ENCODE assay signal across 18 cellular contexts in the genomic region with DNA sequence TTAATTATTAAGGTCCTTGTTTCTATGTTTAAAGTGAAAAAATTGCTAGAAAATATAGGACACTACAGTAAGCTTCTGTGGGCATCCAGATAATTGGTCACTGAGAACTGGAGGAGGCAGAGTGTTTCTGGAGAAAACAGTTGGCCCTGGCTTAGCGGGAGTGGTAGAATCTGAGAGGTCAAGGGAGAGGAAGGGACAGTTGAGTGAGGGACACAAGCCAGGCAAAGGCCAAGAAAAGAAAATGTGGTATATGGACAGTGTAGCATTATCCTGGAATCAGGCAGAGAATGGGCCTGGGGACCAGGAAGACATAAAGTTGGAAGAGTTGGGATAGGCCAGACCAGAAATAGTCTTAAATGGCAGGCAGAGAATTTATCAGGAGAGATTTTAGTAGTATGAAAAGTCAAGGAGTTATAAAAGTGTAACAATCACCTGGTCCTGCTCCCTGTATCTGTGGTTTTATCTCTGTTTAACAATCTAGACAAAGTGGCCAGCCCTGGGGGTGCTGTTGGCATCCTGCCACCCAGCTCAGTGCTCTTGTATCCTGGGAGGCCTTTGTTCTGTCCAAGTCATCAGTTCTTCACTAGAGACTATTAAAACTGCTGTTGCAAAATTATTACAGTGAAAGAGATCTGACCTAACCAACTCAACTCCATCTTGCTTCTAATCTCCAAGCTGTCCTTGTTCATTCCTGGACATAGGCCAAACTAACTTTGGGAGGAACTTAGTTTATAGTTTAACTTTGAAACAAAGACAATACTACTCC. TPM values are rescaled to one million over a fixed set of nuclear protein-coding genes. Genes with fewer than 3 reads are reported as not detected.
DNase-seq lines count a peak whose midpoint lies in the region; ATAC-seq, FAIRE-seq and TF ChIP-seq lines count a peak whose summit lies in the region.
"Had no signal": no experiment of that assay in that cellular context is flagged by ENCODE, and none has a peak within 500 bp of the region (broad histone marks: within the 10 kb centered on the region; RNA-seq: fewer than 3 reads in every experiment).

No MANE protein-coding gene starts in this region.

- WGBS in esophagus muscularis mucosa, result 87% methylated on average over 1 of the region's 1 CpG
- WGBS in neuronal stem cell (ENCODE audit: extremely low coverage in 2 of 2, insufficient read length in 2 of 2, insufficient replicate concordance in 1 of 2), 2 donors, result no CpG with 5 or more reads among the region's 1 CpG

- H3K27ac ChIP-seq in DND-41 (ENCODE audit: low read length) (no peak overlapping the region), esophagus muscularis mucosa (replicated peaks in 1 of 4) (no peak overlapping the region), neuronal stem cell (replicated peaks; ENCODE audit: low read length) (no peak overlapping the region)
- H3K27ac ChIP-seq: HL-60, SK-N-MC, thoracic aorta had no signal

- no peak for FAIRE-seq in HTR-8/SVneo (lab: Jason Lieb, UNC)
- FAIRE-seq: astrocyte, GM12892 had no signal

- H3K4me1 ChIP-seq in DND-41 (ENCODE audit: insufficient read depth, low read length) (no peaks in the 10 kb centered on the region), esophagus muscularis mucosa (peaks cover 0 to 10% (median 7%) of the 10 kb centered on the region in 4 donors), neuronal stem cell (ENCODE audit: control insufficient read depth in 2 of 2, insufficient read depth in 1 of 2, low read depth in 1 of 2, low read length in 2 of 2) (peaks cover 2 to 7% of the 10 kb centered on the region in 2 donors)

- H3K79me1 ChIP-seq in neuronal stem cell (ENCODE audit: low read depth, low read length), result no peaks in the 10 kb centered on the region

- no peak for ATAC-seq in DND-41 (ENCODE audit: insufficient read depth, low read depth)
- ATAC-seq in GM18519 (IDR thresholded peaks at IDR 0.05; ENCODE audit: low FRiP score, unreplicated experiment), result no peak

- H4K8ac ChIP-seq in neuronal stem cell (ENCODE audit: low read depth, low read length), result no peak overlapping the region

- DNase-seq in DND-41 (peak; percentile 11), NCI-H2107 (lab: John Stamatoyannopoulos, UW) (peak; percentile 44), esophagus muscularis mucosa (ENCODE audit: extremely low spot score) (peak; percentile 57), neuronal stem cell (ENCODE audit: low spot score) (no peak), HTR-8/SVneo (ENCODE audit: insufficient read length, low spot score) (no peak), NCI-H2029 (lab: John Stamatoyannopoulos, UW) (no peak)
- DNase-seq: activated CD8-positive, alpha-beta memory T cell treated with anti-CD3 and anti-CD28 coated beads for 24 hours; activated effector memory CD4-positive, alpha-beta T cell treated with anti-CD3 and anti-CD28 coated beads, Interleukin-2, amount 50 U/mL, for 16 hours; dermis blood vessel endothelial cell; Karpas-422 had no signal

- H4K91ac ChIP-seq in neuronal stem cell (ENCODE audit: low read depth, low read length, poor library complexity), result no peak overlapping the region

- no peak overlapping the region for H3K18ac ChIP-seq in neuronal stem cell (ENCODE audit: low read length)

- TF ChIP-seq CTCF in DND-41 (IDR thresholded peaks at IDR 0.05; ENCODE audit: borderline replicate concordance, extremely low read depth, low read length, poor library complexity, severe bottlenecking), result no peak
- no peak for TF ChIP-seq CTCF in esophagus muscularis mucosa (IDR thresholded peaks at IDR 0.05)

- H3K23ac ChIP-seq in neuronal stem cell (ENCODE audit: low read depth, low read length, poor library complexity), result no peak overlapping the region

- H2BK15ac ChIP-seq in neuronal stem cell (ENCODE audit: low read length), result no peak overlapping the region

- H3K27me3 ChIP-seq in DND-41 (ENCODE audit: insufficient read depth, low read length, poor library complexity), result peaks cover 12% of the 10 kb centered on the region
- H3K27me3 ChIP-seq in esophagus muscularis mucosa, result no peaks in the 10 kb centered on the region
- peaks cover 0 to 6% (median 0%) of the 10 kb centered on the region in 3 experiments for H3K27me3 ChIP-seq in neuronal stem cell (ENCODE audit: control insufficient read depth in 3 of 3, insufficient read depth in 3 of 3, low read depth in 1 of 3, low read length in 3 of 3)

- H2BK120ac ChIP-seq in neuronal stem cell (ENCODE audit: low read depth, low read length), result no peak overlapping the region

- no peak for TF ChIP-seq EP300 in esophagus muscularis mucosa (IDR thresholded peaks at IDR 0.05)

- H2AFZ ChIP-seq in DND-41 (ENCODE audit: low read depth, low read length) (no peak overlapping the region), neuronal stem cell (ENCODE audit: low read length) (peak overlapping the region; percentile 12)

- H3K4me2 ChIP-seq in DND-41 (ENCODE audit: insufficient read depth, low read length) (no peak overlapping the region), neuronal stem cell (ENCODE audit: insufficient read depth, low read length, poor library complexity, severe bottlenecking) (no peak overlapping the region)

- no peak overlapping the region for H3K14ac ChIP-seq in neuronal stem cell (ENCODE audit: low read length)

- H2AK5ac ChIP-seq in neuronal stem cell (ENCODE audit: low read depth, low read length), result no peak overlapping the region

- H4K20me1 ChIP-seq in DND-41 (ENCODE audit: insufficient read depth, low read length), result no peaks in the 10 kb centered on the region

- no peak overlapping the region for H2BK12ac ChIP-seq in neuronal stem cell (ENCODE audit: low read length)

- no peak overlapping the region for H2BK5ac ChIP-seq in neuronal stem cell (ENCODE audit: low read length)

- no peak for TF ChIP-seq POLR2A in esophagus muscularis mucosa (IDR thresholded peaks at IDR 0.05; ENCODE audit: low read depth)

- intact Hi-C loops in esophagus muscularis mucosa (cut with DNase I), result no loop called here

- no peak overlapping the region for H3K4ac ChIP-seq in neuronal stem cell (ENCODE audit: low read length)

- H3K36me3 ChIP-seq in DND-41 (ENCODE audit: insufficient read depth, low read length), result no peaks in the 10 kb centered on the region
- no peaks in the 10 kb centered on the region for H3K36me3 ChIP-seq in esophagus muscularis mucosa
- no peaks in the 10 kb centered on the region for H3K36me3 ChIP-seq in neuronal stem cell (replicated peaks in 1 of 2; ENCODE audit: control insufficient read depth in 2 of 2, insufficient read depth in 2 of 2, low read length in 2 of 2)
- H3K36me3 ChIP-seq: thoracic aorta had no signal

- H3K9ac ChIP-seq in DND-41 (ENCODE audit: low read depth, low read length), result no peak overlapping the region
- H3K9ac ChIP-seq in neuronal stem cell (ENCODE audit: low read depth, low read length, poor library complexity), result no peak overlapping the region

- H3K79me2 ChIP-seq in DND-41 (ENCODE audit: insufficient read depth, low read length), result no peaks in the 10 kb centered on the region

- H3K4me3 ChIP-seq in DND-41 (ENCODE audit: low read depth in 1 of 2, low read length in 2 of 2) (no peak overlapping the region), esophagus muscularis mucosa (no peak overlapping the region), neuronal stem cell (ENCODE audit: low read length in 2 of 2) (no peak overlapping the region)
- H3K4me3 ChIP-seq: SK-N-MC, thoracic aorta had no signal

- H3K9me3 ChIP-seq in DND-41 (ENCODE audit: insufficient read depth, low read length, severe bottlenecking) (no peaks in the 10 kb centered on the region), esophagus muscularis mucosa (no peaks in the 10 kb centered on the region), neuronal stem cell (replicated peaks in 1 of 2; ENCODE audit: control insufficient read depth in 2 of 2, insufficient read depth in 1 of 2, low read depth in 1 of 2, low read length in 2 of 2) (no peaks in the 10 kb centered on the region)
- H3K9me3 ChIP-seq: thoracic aorta had no signal

RNA-seq across cellular contexts. Expression of a gene that starts 15.4 kb away (rescaled TPM):
- not detected for total RNA-seq in esophagus muscularis mucosa
- 0.20 TPM for polyA plus RNA-seq in neuronal stem cell (2013, experiment 1 of 2)
- 0.07 TPM for polyA plus RNA-seq in neuronal stem cell (2013, experiment 2 of 2)
- total RNA-seq: astrocyte, dermis blood vessel endothelial cell, lung microvascular endothelial cell, osteoblast, thoracic aorta had no signal

RNA-seq across cellular contexts. Expression of a gene that starts 46.9 kb away (rescaled TPM):
- 1 to 10 TPM; 1.2 to 7.3 (median 3.2) TPM for total RNA-seq in esophagus muscularis mucosa
- polyA plus RNA-seq in neuronal stem cell (2013, experiment 1 of 2), result 11.1 TPM
- 11.8 TPM for polyA plus RNA-seq in neuronal stem cell (2013, experiment 2 of 2)

RNA-seq across cellular contexts. Expression of a gene that starts 47.3 kb away (rescaled TPM):
- total RNA-seq in esophagus muscularis mucosa, result 10 to 100 TPM in 1 of 4 donors, 1 to 10 TPM in 3; 8.1 to 11.1 (median 9.7) TPM
- 27.0 TPM for polyA plus RNA-seq in neuronal stem cell (2013, experiment 1 of 2)
- polyA plus RNA-seq in neuronal stem cell (2013, experiment 2 of 2), result 27.2 TPM

Comparison
In these comparisons a context has a peak if more than half of its experiments do, and no peak if none do; other contexts are left out.
1. DNase-seq: peak in DND-41 (single experiment), NCI-H2107 (single experiment) and esophagus muscularis mucosa (single experiment); none in neuronal stem cell (single experiment), HTR-8/SVneo (single experiment) and NCI-H2029 (single experiment).